2 cellular contexts compared by ENCODE assay signal in the genomic region with DNA sequence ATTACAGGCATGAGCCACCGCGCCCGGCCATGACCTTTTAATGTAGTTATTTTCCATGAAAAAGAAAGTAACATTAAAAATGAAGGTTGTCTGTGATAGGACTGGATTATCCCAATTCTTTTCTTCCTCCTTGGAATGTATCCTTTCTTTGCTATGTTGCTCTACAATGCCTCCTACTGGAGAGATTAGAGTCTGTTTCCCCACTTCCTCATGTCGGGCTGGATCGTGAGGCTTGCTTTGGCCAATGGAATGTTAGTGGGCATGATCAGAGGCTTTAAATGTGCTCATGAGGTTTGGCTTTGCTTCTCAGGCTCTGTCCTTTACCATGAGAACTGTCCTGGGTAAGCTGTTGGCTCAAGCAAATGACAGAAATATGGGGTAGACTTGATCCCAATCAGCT.
A peak's percentile ranks its signal among the peaks of the same experiment; 100 is the strongest.
TF ChIP-seq lines count a peak whose summit lies in the region.

No MANE protein-coding gene starts in this region.

TF ChIP-seq in GM23338, 12 proteins besides CTCF, POLR2A, EP300 and RAD21 (continues in another document):
- TF ChIP-seq, protein P1, sequence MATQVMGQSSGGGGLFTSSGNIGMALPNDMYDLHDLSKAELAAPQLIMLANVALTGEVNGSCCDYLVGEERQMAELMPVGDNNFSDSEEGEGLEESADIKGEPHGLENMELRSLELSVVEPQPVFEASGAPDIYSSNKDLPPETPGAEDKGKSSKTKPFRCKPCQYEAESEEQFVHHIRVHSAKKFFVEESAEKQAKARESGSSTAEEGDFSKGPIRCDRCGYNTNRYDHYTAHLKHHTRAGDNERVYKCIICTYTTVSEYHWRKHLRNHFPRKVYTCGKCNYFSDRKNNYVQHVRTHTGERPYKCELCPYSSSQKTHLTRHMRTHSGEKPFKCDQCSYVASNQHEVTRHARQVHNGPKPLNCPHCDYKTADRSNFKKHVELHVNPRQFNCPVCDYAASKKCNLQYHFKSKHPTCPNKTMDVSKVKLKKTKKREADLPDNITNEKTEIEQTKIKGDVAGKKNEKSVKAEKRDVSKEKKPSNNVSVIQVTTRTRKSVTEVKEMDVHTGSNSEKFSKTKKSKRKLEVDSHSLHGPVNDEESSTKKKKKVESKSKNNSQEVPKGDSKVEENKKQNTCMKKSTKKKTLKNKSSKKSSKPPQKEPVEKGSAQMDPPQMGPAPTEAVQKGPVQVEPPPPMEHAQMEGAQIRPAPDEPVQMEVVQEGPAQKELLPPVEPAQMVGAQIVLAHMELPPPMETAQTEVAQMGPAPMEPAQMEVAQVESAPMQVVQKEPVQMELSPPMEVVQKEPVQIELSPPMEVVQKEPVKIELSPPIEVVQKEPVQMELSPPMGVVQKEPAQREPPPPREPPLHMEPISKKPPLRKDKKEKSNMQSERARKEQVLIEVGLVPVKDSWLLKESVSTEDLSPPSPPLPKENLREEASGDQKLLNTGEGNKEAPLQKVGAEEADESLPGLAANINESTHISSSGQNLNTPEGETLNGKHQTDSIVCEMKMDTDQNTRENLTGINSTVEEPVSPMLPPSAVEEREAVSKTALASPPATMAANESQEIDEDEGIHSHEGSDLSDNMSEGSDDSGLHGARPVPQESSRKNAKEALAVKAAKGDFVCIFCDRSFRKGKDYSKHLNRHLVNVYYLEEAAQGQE (IDR thresholded peaks at IDR 0.05; ENCODE audit: unreplicated experiment) = no peak
- TF ChIP-seq ZNF114 (CRISPR knock-in tag; IDR thresholded peaks at IDR 0.05) (no peak), EZH2 (IDR thresholded peaks at IDR 0.05; ENCODE audit: low read depth, unreplicated experiment) (no peak), ZNF331 (CRISPR knock-in tag; IDR thresholded peaks at IDR 0.05; ENCODE audit: low read depth) (no peak), NANOG (IDR thresholded peaks at IDR 0.05; ENCODE audit: borderline replicate concordance) (no peak), EZH2phosphoT487 (IDR thresholded peaks at IDR 0.05; ENCODE audit: unreplicated experiment) (no peak), JUNB (IDR thresholded peaks at IDR 0.05; ENCODE audit: unreplicated experiment) (no peak), STAT1 (IDR thresholded peaks at IDR 0.05; ENCODE audit: unreplicated experiment) (no peak), CREB1 (CRISPR knock-in tag; IDR thresholded peaks at IDR 0.05; ENCODE audit: low read depth) (no peak)
- TF ChIP-seq, protein P2, sequence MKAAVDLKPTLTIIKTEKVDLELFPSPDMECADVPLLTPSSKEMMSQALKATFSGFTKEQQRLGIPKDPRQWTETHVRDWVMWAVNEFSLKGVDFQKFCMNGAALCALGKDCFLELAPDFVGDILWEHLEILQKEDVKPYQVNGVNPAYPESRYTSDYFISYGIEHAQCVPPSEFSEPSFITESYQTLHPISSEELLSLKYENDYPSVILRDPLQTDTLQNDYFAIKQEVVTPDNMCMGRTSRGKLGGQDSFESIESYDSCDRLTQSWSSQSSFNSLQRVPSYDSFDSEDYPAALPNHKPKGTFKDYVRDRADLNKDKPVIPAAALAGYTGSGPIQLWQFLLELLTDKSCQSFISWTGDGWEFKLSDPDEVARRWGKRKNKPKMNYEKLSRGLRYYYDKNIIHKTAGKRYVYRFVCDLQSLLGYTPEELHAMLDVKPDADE (IDR thresholded peaks at IDR 0.05) = no peak

TF ChIP-seq in K562, 482 proteins besides CTCF, POLR2A, EP300 and RAD21:
- TF ChIP-seq ZNF41 (CRISPR knock-in tag; conservative IDR thresholded peaks at IDR 0.05) = no peak
- TF ChIP-seq ELF1 (tag; IDR thresholded peaks at IDR 0.05) = 0 out of 2 replicates have a peak, but pooled peaks have one; percentile 15
- no peak for TF ChIP-seq PHB2 (IDR thresholded peaks at IDR 0.05; ENCODE audit: low read depth)
- TF ChIP-seq GTF2F1 (IDR thresholded peaks at IDR 0.05; ENCODE audit: low read depth, low read length) = no peak
- TF ChIP-seq ASH1L (IDR thresholded peaks at IDR 0.05; ENCODE audit: borderline replicate concordance, low read depth, partially characterized antibody) = no peak
- TF ChIP-seq, protein P3, sequence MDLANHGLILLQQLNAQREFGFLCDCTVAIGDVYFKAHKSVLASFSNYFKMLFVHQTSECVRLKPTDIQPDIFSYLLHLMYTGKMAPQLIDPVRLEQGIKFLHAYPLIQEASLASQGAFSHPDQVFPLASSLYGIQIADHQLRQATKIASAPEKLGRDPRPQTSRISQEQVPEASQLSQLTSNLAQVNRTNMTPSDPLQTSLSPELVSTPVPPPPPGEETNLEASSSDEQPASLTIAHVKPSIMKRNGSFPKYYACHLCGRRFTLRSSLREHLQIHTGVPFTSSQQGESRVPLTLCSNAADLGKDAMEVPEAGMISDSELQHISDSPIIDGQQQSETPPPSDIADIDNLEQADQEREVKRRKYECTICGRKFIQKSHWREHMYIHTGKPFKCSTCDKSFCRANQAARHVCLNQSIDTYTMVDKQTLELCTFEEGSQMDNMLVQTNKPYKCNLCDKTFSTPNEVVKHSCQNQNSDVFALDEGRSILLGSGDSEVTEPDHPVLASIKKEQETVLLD (IDR thresholded peaks at IDR 0.05) = no peak
- TF ChIP-seq ZC3H11A (IDR thresholded peaks at IDR 0.05; ENCODE audit: low read depth, low read length) = no peak
- no peak for TF ChIP-seq PRPF4 (IDR thresholded peaks at IDR 0.05; ENCODE audit: insufficient read depth, low read depth, low read length, poor library complexity, severe bottlenecking)
- TF ChIP-seq ARHGAP35 (IDR thresholded peaks at IDR 0.05; ENCODE audit: partially characterized antibody) = no peak
- 0 out of 2 replicates have a peak, but pooled peaks have one; percentile 10 for TF ChIP-seq SMC3 (conservative IDR thresholded peaks at IDR 0.05; ENCODE audit: insufficient read depth, low read depth, low read length)
- TF ChIP-seq ZFP30 (CRISPR knock-in tag; IDR thresholded peaks at IDR 0.05; ENCODE audit: borderline replicate concordance) = no peak
- TF ChIP-seq, protein P4, sequence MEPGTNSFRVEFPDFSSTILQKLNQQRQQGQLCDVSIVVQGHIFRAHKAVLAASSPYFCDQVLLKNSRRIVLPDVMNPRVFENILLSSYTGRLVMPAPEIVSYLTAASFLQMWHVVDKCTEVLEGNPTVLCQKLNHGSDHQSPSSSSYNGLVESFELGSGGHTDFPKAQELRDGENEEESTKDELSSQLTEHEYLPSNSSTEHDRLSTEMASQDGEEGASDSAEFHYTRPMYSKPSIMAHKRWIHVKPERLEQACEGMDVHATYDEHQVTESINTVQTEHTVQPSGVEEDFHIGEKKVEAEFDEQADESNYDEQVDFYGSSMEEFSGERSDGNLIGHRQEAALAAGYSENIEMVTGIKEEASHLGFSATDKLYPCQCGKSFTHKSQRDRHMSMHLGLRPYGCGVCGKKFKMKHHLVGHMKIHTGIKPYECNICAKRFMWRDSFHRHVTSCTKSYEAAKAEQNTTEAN (CRISPR knock-in tag; IDR thresholded peaks at IDR 0.05) = no peak
- TF ChIP-seq NFE2L1 (tag; IDR thresholded peaks at IDR 0.05; ENCODE audit: borderline replicate concordance, low read depth) = no peak
- TF ChIP-seq MTF1 (CRISPR knock-in tag; IDR thresholded peaks at IDR 0.05; ENCODE audit: borderline replicate concordance) = no peak
- TF ChIP-seq KLF6 (CRISPR knock-in tag; IDR thresholded peaks at IDR 0.05; ENCODE audit: borderline replicate concordance) = no peak
- TF ChIP-seq ZNF384 (IDR thresholded peaks at IDR 0.05; ENCODE audit: low read depth, low read length) = no peak
- TF ChIP-seq DACH1 (IDR thresholded peaks at IDR 0.05; ENCODE audit: partially characterized antibody) = no peak
- no peak for TF ChIP-seq ZNF224 (CRISPR knock-in tag; IDR thresholded peaks at IDR 0.05)
- TF ChIP-seq SMAD4 (CRISPR knock-in tag; conservative IDR thresholded peaks at IDR 0.05) = no peak
- TF ChIP-seq, protein P5, sequence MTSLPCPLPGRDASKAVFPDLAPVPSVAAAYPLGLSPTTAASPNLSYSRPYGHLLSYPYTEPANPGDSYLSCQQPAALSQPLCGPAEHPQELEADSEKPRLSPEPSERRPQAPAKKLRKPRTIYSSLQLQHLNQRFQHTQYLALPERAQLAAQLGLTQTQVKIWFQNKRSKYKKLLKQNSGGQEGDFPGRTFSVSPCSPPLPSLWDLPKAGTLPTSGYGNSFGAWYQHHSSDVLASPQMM (CRISPR knock-in tag; IDR thresholded peaks at IDR 0.05) = no peak
- no peak for TF ChIP-seq POLR2AphosphoS5 (IDR thresholded peaks at IDR 0.05; ENCODE audit: control insufficient read depth, insufficient read depth, low read depth, low read length)
- no peak for TF ChIP-seq TAF15 (IDR thresholded peaks at IDR 0.05; ENCODE audit: low read depth, low read length)
- TF ChIP-seq NRF1 (conservative IDR thresholded peaks at IDR 0.05 in 1 of 2, IDR thresholded peaks at IDR 0.05 in 1 of 2) = no peak
- TF ChIP-seq BRD9 (IDR thresholded peaks at IDR 0.05; ENCODE audit: low read depth, partially characterized antibody) = no peak
- TF ChIP-seq EZH2 (IDR thresholded peaks at IDR 0.05; ENCODE audit: borderline replicate concordance, low read depth, low read length) = no peak
- no peak for TF ChIP-seq PHB (CRISPR knock-in tag; IDR thresholded peaks at IDR 0.05)
- peak; percentile 86 for TF ChIP-seq SPI1 (IDR thresholded peaks at IDR 0.05; ENCODE audit: borderline replicate concordance, low read depth, low read length)
- TF ChIP-seq EHMT2 (IDR thresholded peaks at IDR 0.05) = peak; percentile 35; the same call in 1 of the 2 replicates
